ENCODE assay signal across 1 cellular context in the genomic region with DNA sequence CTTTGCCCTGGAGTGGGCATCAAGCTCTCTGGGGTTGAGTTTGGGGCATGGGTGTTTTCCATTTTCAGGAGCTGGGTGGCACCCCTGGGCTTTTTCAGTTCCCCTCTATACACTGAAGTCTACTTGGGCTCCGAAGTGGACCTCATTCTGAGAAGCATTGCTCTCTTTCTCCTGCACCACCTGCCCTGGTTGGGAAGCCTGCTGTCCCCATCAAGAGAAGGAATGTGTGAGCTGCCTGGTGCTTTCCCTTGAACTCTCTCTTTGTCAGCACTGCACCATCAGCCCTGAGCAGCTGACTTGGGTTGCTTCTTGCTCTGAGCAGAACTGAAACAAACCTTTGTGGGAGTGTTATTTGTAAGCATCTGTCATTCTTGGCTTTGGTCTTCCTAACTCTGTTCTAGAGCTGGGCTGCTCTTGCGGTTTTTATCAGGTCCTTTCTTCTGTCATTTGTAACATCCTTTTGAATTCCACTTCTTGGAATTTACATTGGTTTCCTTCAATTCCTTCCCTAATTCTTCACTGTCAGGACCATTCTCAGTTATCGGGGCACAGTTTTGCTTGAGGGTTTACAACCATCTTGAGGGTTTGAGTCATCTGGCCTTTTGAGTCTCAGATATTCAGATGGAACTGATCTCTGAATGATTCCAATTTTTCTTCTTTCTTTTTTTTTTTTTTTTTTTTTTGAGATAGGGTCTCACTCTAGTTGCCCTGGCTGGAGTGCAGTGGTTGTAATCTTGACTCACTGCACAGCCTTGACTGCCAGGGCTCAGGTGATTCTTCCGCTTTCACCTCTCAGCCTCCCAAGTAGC.
A peak's percentile ranks its signal among the peaks of the same experiment; 100 is the strongest.
TF ChIP-seq lines count a peak whose summit lies in the region.

No MANE protein-coding gene starts in this region.

TF ChIP-seq in K562, 482 proteins besides CTCF, POLR2A, EP300 and RAD21 (continues in another document):
- TF ChIP-seq SRF (CRISPR knock-in tag; IDR thresholded peaks at IDR 0.05) (peak in 1 of 2 experiments; percentile 41; a peak in 1 of 4 replicates), RCOR1 (IDR thresholded peaks at IDR 0.05; ENCODE audit: borderline replicate concordance in 1 of 2, low read depth in 2 of 2, low read length in 2 of 2) (peak; percentile 79 to 97), ZNF165 (CRISPR knock-in tag; IDR thresholded peaks at IDR 0.05; ENCODE audit: borderline replicate concordance) (peak; percentile 33; the same call in 1 of the 2 replicates), NONO (IDR thresholded peaks at IDR 0.05; ENCODE audit: low read depth in 2 of 2, low read length in 1 of 2) (no peak), ZNF561 (CRISPR knock-in tag; conservative IDR thresholded peaks at IDR 0.05) (peak; percentile 66; the same call in 1 of the 2 replicates), PPARD (CRISPR knock-in tag; IDR thresholded peaks at IDR 0.05) (peak; percentile 47; the same call in 1 of the 2 replicates), ID3 (CRISPR knock-in tag; IDR thresholded peaks at IDR 0.05) (no peak), ID3 (tag; IDR thresholded peaks at IDR 0.05) (no peak), CEBPG (CRISPR knock-in tag; IDR thresholded peaks at IDR 0.05) (no peak), CEBPG (tag; conservative IDR thresholded peaks at IDR 0.05 in 1 of 2, IDR thresholded peaks at IDR 0.05 in 1 of 2) (peak in 1 of 2 experiments; percentile 10; a peak in 1 of 4 replicates), CLOCK (CRISPR knock-in tag; IDR thresholded peaks at IDR 0.05; ENCODE audit: borderline replicate concordance) (peak; percentile 64; the same call in 1 of the 2 replicates), FOXA3 (CRISPR knock-in tag; conservative IDR thresholded peaks at IDR 0.05 in 1 of 2, IDR thresholded peaks at IDR 0.05 in 1 of 2) (peak in 1 of 2 experiments; percentile 92; a peak in 2 of 4 replicates), KDM1A (IDR thresholded peaks at IDR 0.05) (no peak), HOMEZ (CRISPR knock-in tag; IDR thresholded peaks at IDR 0.05) (peak; percentile 75; the same call in 1 of the 2 replicates), ZNF76 (CRISPR knock-in tag; IDR thresholded peaks at IDR 0.05; ENCODE audit: borderline replicate concordance) (no peak; the same call in 1 of the 2 replicates), RBM39 (optimal IDR thresholded peaks at IDR 0.05; ENCODE audit: low read depth, low read length) (peak; percentile 47), THRB (CRISPR knock-in tag; conservative IDR thresholded peaks at IDR 0.05) (0 out of 2 replicates have a peak, but pooled peaks have one; percentile 53), ZNF239 (CRISPR knock-in tag; IDR thresholded peaks at IDR 0.05) (peak; percentile 97), TEAD4 (IDR thresholded peaks at IDR 0.05; ENCODE audit: low read length) (peak; percentile 94), TEAD4 (CRISPR knock-in tag; IDR thresholded peaks at IDR 0.05; ENCODE audit: borderline replicate concordance) (no peak), THAP12 (CRISPR knock-in tag; IDR thresholded peaks at IDR 0.05) (peak; percentile 85; the same call in 1 of the 2 replicates), ZNF395 (CRISPR knock-in tag; IDR thresholded peaks at IDR 0.05) (peak; percentile 84), HDAC1 (IDR thresholded peaks at IDR 0.05) (no peak), ZNF124 (CRISPR knock-in tag; IDR thresholded peaks at IDR 0.05) (no peak), ZNF197 (CRISPR knock-in tag; IDR thresholded peaks at IDR 0.05; ENCODE audit: low read depth) (peak; percentile 87), SPI1 (IDR thresholded peaks at IDR 0.05; ENCODE audit: borderline replicate concordance, low read depth, low read length) (no peak; the same call in 1 of the 2 replicates), EZH2 (IDR thresholded peaks at IDR 0.05; ENCODE audit: borderline replicate concordance, low read depth, low read length) (peak; percentile 40; the same call in 1 of the 2 replicates), ZNF586 (CRISPR knock-in tag; conservative IDR thresholded peaks at IDR 0.05) (0 out of 2 replicates have a peak, but pooled peaks have one; percentile 49), ZBTB12 (CRISPR knock-in tag; IDR thresholded peaks at IDR 0.05) (peak; percentile 21; the same call in 1 of the 2 replicates), ZZZ3 (IDR thresholded peaks at IDR 0.05) (no peak)
- TF ChIP-seq, protein P1, sequence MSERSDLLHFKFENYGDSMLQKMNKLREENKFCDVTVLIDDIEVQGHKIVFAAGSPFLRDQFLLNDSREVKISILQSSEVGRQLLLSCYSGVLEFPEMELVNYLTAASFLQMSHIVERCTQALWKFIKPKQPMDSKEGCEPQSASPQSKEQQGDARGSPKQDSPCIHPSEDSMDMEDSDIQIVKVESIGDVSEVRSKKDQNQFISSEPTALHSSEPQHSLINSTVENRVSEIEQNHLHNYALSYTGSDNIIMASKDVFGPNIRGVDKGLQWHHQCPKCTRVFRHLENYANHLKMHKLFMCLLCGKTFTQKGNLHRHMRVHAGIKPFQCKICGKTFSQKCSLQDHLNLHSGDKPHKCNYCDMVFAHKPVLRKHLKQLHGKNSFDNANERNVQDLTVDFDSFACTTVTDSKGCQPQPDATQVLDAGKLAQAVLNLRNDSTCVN (CRISPR knock-in tag; IDR thresholded peaks at IDR 0.05), result peak; percentile 6
- TF ChIP-seq, protein P2, sequence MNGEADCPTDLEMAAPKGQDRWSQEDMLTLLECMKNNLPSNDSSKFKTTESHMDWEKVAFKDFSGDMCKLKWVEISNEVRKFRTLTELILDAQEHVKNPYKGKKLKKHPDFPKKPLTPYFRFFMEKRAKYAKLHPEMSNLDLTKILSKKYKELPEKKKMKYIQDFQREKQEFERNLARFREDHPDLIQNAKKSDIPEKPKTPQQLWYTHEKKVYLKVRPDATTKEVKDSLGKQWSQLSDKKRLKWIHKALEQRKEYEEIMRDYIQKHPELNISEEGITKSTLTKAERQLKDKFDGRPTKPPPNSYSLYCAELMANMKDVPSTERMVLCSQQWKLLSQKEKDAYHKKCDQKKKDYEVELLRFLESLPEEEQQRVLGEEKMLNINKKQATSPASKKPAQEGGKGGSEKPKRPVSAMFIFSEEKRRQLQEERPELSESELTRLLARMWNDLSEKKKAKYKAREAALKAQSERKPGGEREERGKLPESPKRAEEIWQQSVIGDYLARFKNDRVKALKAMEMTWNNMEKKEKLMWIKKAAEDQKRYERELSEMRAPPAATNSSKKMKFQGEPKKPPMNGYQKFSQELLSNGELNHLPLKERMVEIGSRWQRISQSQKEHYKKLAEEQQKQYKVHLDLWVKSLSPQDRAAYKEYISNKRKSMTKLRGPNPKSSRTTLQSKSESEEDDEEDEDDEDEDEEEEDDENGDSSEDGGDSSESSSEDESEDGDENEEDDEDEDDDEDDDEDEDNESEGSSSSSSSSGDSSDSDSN (IDR thresholded peaks at IDR 0.05; ENCODE audit: borderline replicate concordance in 1 of 2, low read depth in 2 of 2, low read length in 2 of 2), result peak in 1 of 2 experiments; percentile 34; a peak in 1 of 4 replicates
- TF ChIP-seq, protein P3, sequence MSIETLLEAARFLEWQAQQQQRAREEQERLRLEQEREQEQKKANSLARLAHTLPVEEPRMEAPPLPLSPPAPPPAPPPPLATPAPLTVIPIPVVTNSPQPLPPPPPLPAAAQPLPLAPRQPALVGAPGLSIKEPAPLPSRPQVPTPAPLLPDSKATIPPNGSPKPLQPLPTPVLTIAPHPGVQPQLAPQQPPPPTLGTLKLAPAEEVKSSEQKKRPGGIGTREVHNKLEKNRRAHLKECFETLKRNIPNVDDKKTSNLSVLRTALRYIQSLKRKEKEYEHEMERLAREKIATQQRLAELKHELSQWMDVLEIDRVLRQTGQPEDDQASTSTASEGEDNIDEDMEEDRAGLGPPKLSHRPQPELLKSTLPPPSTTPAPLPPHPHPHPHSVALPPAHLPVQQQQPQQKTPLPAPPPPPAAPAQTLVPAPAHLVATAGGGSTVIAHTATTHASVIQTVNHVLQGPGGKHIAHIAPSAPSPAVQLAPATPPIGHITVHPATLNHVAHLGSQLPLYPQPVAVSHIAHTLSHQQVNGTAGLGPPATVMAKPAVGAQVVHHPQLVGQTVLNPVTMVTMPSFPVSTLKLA (conservative IDR thresholded peaks at IDR 0.05), result no peak
- TF ChIP-seq, protein P4, sequence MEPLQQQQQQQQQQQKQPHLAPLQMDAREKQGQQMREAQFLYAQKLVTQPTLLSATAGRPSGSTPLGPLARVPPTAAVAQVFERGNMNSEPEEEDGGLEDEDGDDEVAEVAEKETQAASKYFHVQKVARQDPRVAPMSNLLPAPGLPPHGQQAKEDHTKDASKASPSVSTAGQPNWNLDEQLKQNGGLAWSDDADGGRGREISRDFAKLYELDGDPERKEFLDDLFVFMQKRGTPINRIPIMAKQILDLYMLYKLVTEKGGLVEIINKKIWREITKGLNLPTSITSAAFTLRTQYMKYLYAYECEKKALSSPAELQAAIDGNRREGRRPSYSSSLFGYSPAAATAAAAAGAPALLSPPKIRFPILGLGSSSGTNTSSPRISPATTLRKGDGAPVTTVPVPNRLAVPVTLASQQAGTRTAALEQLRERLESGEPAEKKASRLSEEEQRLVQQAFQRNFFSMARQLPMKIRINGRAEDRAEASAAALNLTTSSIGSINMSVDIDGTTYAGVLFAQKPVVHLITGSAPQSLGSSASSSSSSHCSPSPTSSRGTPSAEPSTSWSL (CRISPR knock-in tag; IDR thresholded peaks at IDR 0.05; ENCODE audit: borderline replicate concordance), result 0 out of 2 replicates have a peak, but pooled peaks have one; percentile 30
